In the genomic region with DNA sequence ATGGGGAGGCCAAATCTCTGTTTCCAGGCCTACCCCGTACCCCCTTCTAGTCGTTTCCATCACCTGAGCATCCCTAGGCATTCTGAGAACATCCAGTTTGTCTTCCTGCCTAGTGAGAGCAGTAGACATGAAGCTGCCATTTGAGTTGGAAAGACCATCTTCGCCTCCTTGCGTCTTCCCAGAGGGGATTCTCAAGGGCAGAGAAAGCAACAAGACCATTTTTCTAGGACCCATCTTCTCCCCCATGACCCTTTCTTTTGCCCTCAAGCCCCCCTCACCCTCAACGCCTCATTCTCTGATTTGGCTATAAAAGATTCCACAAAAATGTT, we compare ENCODE assay signal across 8 cellular contexts.
A peak's percentile ranks its signal among the peaks of the same experiment; 100 is the strongest.
DNase-seq lines count a peak whose midpoint lies in the region; ATAC-seq and TF ChIP-seq lines count a peak whose summit lies in the region.

No MANE protein-coding gene starts in this region.

- H3K4me3 ChIP-seq in left lung: peak overlapping the region in 1 of 2 donors; percentile 12

- peaks cover 86% of the 10 kb centered on the region for H3K4me1 Mint-ChIP-seq in T-helper 1 cell treated with Interleukin-12 subunit alpha and Interleukin-12 subunit beta and Interleukin-4 antibody, amounts not matched to agents 30 μg/mL and 1 μg/mL, for 36 hours (ENCODE audit: low read depth)

- H3K27me3 ChIP-seq in left lung: no peaks in the 10 kb centered on the region

- peak overlapping the region; percentile 99 for H3K27ac Mint-ChIP-seq in T-helper 1 cell treated with Interleukin-12 subunit alpha and Interleukin-12 subunit beta and Interleukin-4 antibody, amounts not matched to agents 30 μg/mL and 1 μg/mL, for 36 hours

- peak overlapping the region; percentile 82 to 89 for H3K27ac ChIP-seq in left lung
- H3K27ac ChIP-seq in substantia nigra (ENCODE audit: low read depth, low read length, poor library complexity, severe bottlenecking): peak overlapping the region; percentile 20

- peak overlapping the region; percentile 92 for H3K4me3 Mint-ChIP-seq in T-helper 1 cell treated with Interleukin-12 subunit alpha and Interleukin-12 subunit beta and Interleukin-4 antibody, amounts not matched to agents 30 μg/mL and 1 μg/mL, for 36 hours

- DNase-seq in T-helper 1 cell: no peak
- DNase-seq in activated T-cell treated with anti-CD3 and anti-CD28 coated beads, Interleukin-2, amount 50 U/mL, for 48 hours: peak; percentile 56 to 62
- no peak for DNase-seq in left lung
- DNase-seq in substantia nigra (lab: John Stamatoyannopoulos, UW): no peak
- DNase-seq in NCI-H1048 (lab: John Stamatoyannopoulos, UW): no peak

- no peak for ATAC-seq in left lung
- no peak for ATAC-seq in GM18519 (IDR thresholded peaks at IDR 0.05; ENCODE audit: low FRiP score, unreplicated experiment)
- ATAC-seq in GM18909 (IDR thresholded peaks at IDR 0.05; ENCODE audit: poor library complexity, unreplicated experiment): no peak

- no peaks in the 10 kb centered on the region for H3K9me3 ChIP-seq in left lung

- no peaks in the 10 kb centered on the region for H3K9me3 Mint-ChIP-seq in T-helper 1 cell treated with Interleukin-12 subunit alpha and Interleukin-12 subunit beta and Interleukin-4 antibody, amounts not matched to agents 30 μg/mL and 1 μg/mL, for 36 hours

- H3K36me3 ChIP-seq in left lung: no peaks in the 10 kb centered on the region

- H3K27me3 Mint-ChIP-seq in T-helper 1 cell treated with Interleukin-12 subunit alpha and Interleukin-12 subunit beta and Interleukin-4 antibody, amounts not matched to agents 30 μg/mL and 1 μg/mL, for 36 hours (ENCODE audit: low read depth): no peaks in the 10 kb centered on the region

- intact Hi-C loops in left lung (cut with DNase I): no loop called here

- H3K4me1 ChIP-seq in left lung: peaks cover 34 to 92% of the 10 kb centered on the region in 2 donors

- TF ChIP-seq CTCF in left lung (IDR thresholded peaks at IDR 0.05): no peak

- peaks cover 49% of the 10 kb centered on the region for H3K36me3 Mint-ChIP-seq in T-helper 1 cell treated with Interleukin-12 subunit alpha and Interleukin-12 subunit beta and Interleukin-4 antibody, amounts not matched to agents 30 μg/mL and 1 μg/mL, for 36 hours (ENCODE audit: low read depth)

Comparison
In these comparisons a context has a peak if more than half of its experiments do, and no peak if none do; other contexts are left out.
1. DNase-seq: peak in activated T-cell treated with anti-CD3 and anti-CD28 coated beads, Interleukin-2, amount 50 U/mL, for 48 hours (2 of 2); none in T-helper 1 cell (0 of 5), left lung (0 of 2), substantia nigra (0 of 49) and NCI-H1048 (single experiment).